In the genomic region with DNA sequence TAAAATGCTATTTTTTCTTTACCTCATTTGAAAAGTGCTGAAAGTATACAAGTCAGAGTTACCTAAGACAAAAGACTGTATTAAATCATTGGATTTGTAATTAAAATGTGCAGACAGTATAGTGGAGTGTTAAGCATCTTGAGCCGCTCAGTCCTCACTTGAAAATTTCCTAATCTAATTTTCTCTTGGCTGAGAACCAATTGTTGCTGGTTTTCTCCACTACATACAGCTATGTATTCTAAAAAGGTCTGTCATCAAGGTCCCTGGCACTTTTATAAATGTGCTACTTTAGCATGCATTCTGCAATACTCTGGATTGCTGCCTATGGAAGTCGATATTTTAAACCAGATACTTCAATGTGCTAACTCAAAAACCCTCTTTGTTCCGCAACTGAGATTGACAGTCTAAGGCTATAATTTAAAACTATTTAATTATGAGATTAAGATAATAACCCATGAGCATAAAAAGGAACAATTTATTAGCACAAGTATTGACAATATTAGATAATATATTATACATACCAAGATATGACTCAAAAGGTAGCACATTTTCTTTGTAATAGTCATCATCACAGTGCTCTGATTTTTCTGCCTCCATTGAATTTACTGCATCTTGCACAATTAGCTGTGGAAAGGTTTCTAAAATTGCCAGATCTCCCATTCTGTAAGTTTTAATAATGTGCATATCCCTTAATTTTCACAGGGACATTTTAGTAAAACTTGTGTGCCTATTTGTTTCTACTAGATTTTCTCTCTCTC, we compare ENCODE assay signal across 18 cellular contexts.
A peak's percentile ranks its signal among the peaks of the same experiment; 100 is the strongest.
DNase-seq lines count a peak whose midpoint lies in the region; ATAC-seq and TF ChIP-seq lines count a peak whose summit lies in the region.
"Had no signal": no experiment of that assay in that cellular context is flagged by ENCODE, and none has a peak within 500 bp of the region (broad histone marks: within the 10 kb centered on the region; RNA-seq: fewer than 3 reads in every experiment).

No MANE protein-coding gene starts in this region.

- H3K79me2 ChIP-seq in mammary epithelial cell (ENCODE audit: insufficient read depth, low read length) = no peaks in the 10 kb centered on the region

- H3K27me3 Mint-ChIP-seq in MCF 10A (ENCODE audit: insufficient read depth, unreplicated experiment) = no peaks in the 10 kb centered on the region
- H3K27me3 Mint-ChIP-seq: CD8-positive, alpha-beta memory T cell had no signal

- DNase-seq in mammary epithelial cell = peak; percentile 1
- no peak for DNase-seq in MCF 10A (ENCODE audit: unreplicated experiment)
- DNase-seq in RWPE1 (ENCODE audit: low spot score) = peak; percentile 27
- DNase-seq in cerebellum (ENCODE audit: low spot score) = peak; percentile 18
- no peak for DNase-seq in body of pancreas
- DNase-seq in stimulated activated CD4-positive, alpha-beta T cell treated with anti-CD3 and anti-CD28 coated beads, Interleukin-2, amount 100 ng/mL, for 48 hours = no peak
- no peak for DNase-seq in GM10248 (ENCODE audit: extremely low spot score)
- DNase-seq: CD8-positive, alpha-beta memory T cell; HFFc6; NCI-H146; NCI-H2081 treated with DMSO at 0.1 percent for 48 hours; NCI-H2227 treated with DMSO at 0.1 percent for 48 hours; NCI-H526 treated with DMSO at 0.1 percent for 48 hours; OCI-M1; RPMI8226; SJCRH30 had no signal

- H3K36me3 Mint-ChIP-seq in MCF 10A (ENCODE audit: insufficient read depth, unreplicated experiment) = no peaks in the 10 kb centered on the region

- CTCF ChIA-PET in mammary epithelial cell (lab: Charles Lee; ENCODE audit: low non-redundant PET) (no interaction called here), MCF 10A (lab: Yijun Ruan, JAX) (interaction anchor here (0.5 kb wide), 1 partner anchor 534 kb away, joined by 4 read pairs; no protein-coding TSS in a partner anchor), RWPE1 (lab: Yijun Ruan, JAX) (no interaction called here), GM10248 (lab: Yijun Ruan, JAX) (interaction anchor here (0.7 kb wide), 1 partner anchor 10 kb away, joined by 3 read pairs; no protein-coding TSS in a partner anchor)

- no peak overlapping the region for H3K4me3 Mint-ChIP-seq in MCF 10A (ENCODE audit: unreplicated experiment)
- H3K4me3 Mint-ChIP-seq: CD8-positive, alpha-beta memory T cell; HFFc6 had no signal

- H3K9me3 Mint-ChIP-seq in MCF 10A (ENCODE audit: unreplicated experiment) = no peaks in the 10 kb centered on the region

- TF ChIP-seq CTCF in mammary epithelial cell (conservative IDR thresholded peaks at IDR 0.05 in 1 of 2, IDR thresholded peaks at IDR 0.05 in 1 of 2; ENCODE audit: extremely low read depth in 1 of 2, insufficient read depth in 1 of 2, low read depth in 1 of 2, low read length in 2 of 2) (no peak), MCF 10A (IDR thresholded peaks at IDR 0.05; ENCODE audit: unreplicated experiment) (no peak), RWPE1 (conservative IDR thresholded peaks at IDR 0.05; ENCODE audit: low read depth) (no peak), body of pancreas (IDR thresholded peaks at IDR 0.05) (no peak), GM10248 (IDR thresholded peaks at IDR 0.05; ENCODE audit: control extremely low read depth, extremely low read depth, low read depth, missing control alignments) (no peak)

- no peaks in the 10 kb centered on the region for H3K36me3 ChIP-seq in mammary epithelial cell (ENCODE audit: insufficient read depth, low read length)
- no peaks in the 10 kb centered on the region for H3K36me3 ChIP-seq in body of pancreas (replicated peaks in 1 of 2; ENCODE audit: insufficient read depth in 1 of 2, low read depth in 2 of 2)
- H3K36me3 ChIP-seq: BLaER1 treated with 17β-estradiol and CSF1 and Interleukin-3, amounts not matched to agents 10 nM and 100 nM; SJCRH30 had no signal

- H4K20me1 ChIP-seq in mammary epithelial cell (ENCODE audit: insufficient read depth, low read length) = no peaks in the 10 kb centered on the region
- H4K20me1 ChIP-seq: BLaER1 treated with 17β-estradiol and CSF1 and Interleukin-3, amounts not matched to agents 10 nM and 100 nM had no signal

- dilution Hi-C loops in mammary epithelial cell (cut with HindIII; ENCODE audit: low sequenced_read_pairs) = no loop called here

- H3K4me1 ChIP-seq in mammary epithelial cell (ENCODE audit: insufficient read depth, low read length) (no peaks in the 10 kb centered on the region), body of pancreas (no peaks in the 10 kb centered on the region)
- H3K4me1 ChIP-seq: A549; BLaER1 treated with 17β-estradiol and CSF1 and Interleukin-3, amounts not matched to agents 10 nM and 100 nM; SJCRH30 had no signal

- ATAC-seq in body of pancreas = no peak
- ATAC-seq: A549 had no signal

- intact Hi-C loops in mammary epithelial cell (cut with micrococcal nuclease) (no loop called here), MCF 10A (cut with micrococcal nuclease) (no loop called here), body of pancreas (cut with DNase I) (no loop called here)

- H3K9me3 ChIP-seq in mammary epithelial cell (replicated peaks; ENCODE audit: insufficient read depth, low read length) (no peaks in the 10 kb centered on the region), body of pancreas (no peaks in the 10 kb centered on the region)
- H3K9me3 ChIP-seq: A549; BLaER1 treated with 17β-estradiol and CSF1 and Interleukin-3, amounts not matched to agents 10 nM and 100 nM; SJCRH30 had no signal

- no peak overlapping the region for H3K9ac ChIP-seq in mammary epithelial cell (ENCODE audit: insufficient read depth, low read length)
- H3K9ac ChIP-seq: BLaER1 treated with 17β-estradiol and CSF1 and Interleukin-3, amounts not matched to agents 10 nM and 100 nM had no signal

- H3K27ac ChIP-seq in mammary epithelial cell (ENCODE audit: insufficient read depth, low read depth, low read length) (no peak overlapping the region), RWPE1 (no peak overlapping the region), body of pancreas (no peak overlapping the region)
- H3K27ac ChIP-seq: A549; BLaER1 treated with 17β-estradiol and CSF1 and Interleukin-3, amounts not matched to agents 10 nM and 100 nM; SJCRH30 had no signal

- peaks cover 6% of the 10 kb centered on the region for H3K4me1 Mint-ChIP-seq in MCF 10A (ENCODE audit: insufficient read depth, unreplicated experiment)
- H3K4me1 Mint-ChIP-seq: CD8-positive, alpha-beta memory T cell had no signal

- no peak overlapping the region for H2AFZ ChIP-seq in mammary epithelial cell (ENCODE audit: low read depth, low read length)

- no peaks in the 10 kb centered on the region for H3K27me3 ChIP-seq in mammary epithelial cell (ENCODE audit: insufficient read depth, low read length)
- H3K27me3 ChIP-seq in body of pancreas = no peaks in the 10 kb centered on the region
- H3K27me3 ChIP-seq: BLaER1 treated with 17β-estradiol and CSF1 and Interleukin-3, amounts not matched to agents 10 nM and 100 nM; SJCRH30 had no signal

- in situ Hi-C loops in mammary epithelial cell (cut with MboI; ENCODE audit: low sequenced_read_pairs in 2 of 2) = no loop called here

- H3K4me3 ChIP-seq in mammary epithelial cell (replicated peaks in 1 of 3; ENCODE audit: insufficient read depth in 1 of 3, low read depth in 2 of 3, low read length in 3 of 3) (no peak overlapping the region), body of pancreas (no peak overlapping the region)
- H3K4me3 ChIP-seq: A549; BLaER1 treated with 17β-estradiol and CSF1 and Interleukin-3, amounts not matched to agents 10 nM and 100 nM; SJCRH30 had no signal

- BruUV-seq in mammary epithelial cell (replicated peaks; lab: Mats Ljungman, UMichigan) (no TSS peak), MCF 10A (replicated peaks; lab: Mats Ljungman, UMichigan) (no TSS peak)

- WGBS in mammary epithelial cell (ENCODE audit: low coverage, missing lambda C conversion rate) = 63% methylated on average over 3 of the region's 3 CpGs
- 42 to 61% methylated on average over 3 of the region's 3 CpGs for WGBS in body of pancreas, 2 donors

- POLR2A ChIA-PET in MCF 10A (lab: Yijun Ruan, JAX) = no interaction called here
- POLR2A ChIA-PET in RWPE1 (lab: Yijun Ruan, JAX; ENCODE audit: low non-redundant PET) = no interaction called here
- POLR2A ChIA-PET in GM10248 (lab: Yijun Ruan, JAX) = no interaction called here

- TF ChIP-seq POLR2A in body of pancreas (IDR thresholded peaks at IDR 0.05) = no peak

- H3K27ac Mint-ChIP-seq in MCF 10A (ENCODE audit: low read depth, unreplicated experiment) = no peak overlapping the region
- H3K27ac Mint-ChIP-seq: CD8-positive, alpha-beta memory T cell; HFFc6 had no signal

- H3K4me2 ChIP-seq in mammary epithelial cell (ENCODE audit: insufficient read depth, low read depth, low read length) = no peak overlapping the region
- H3K4me2 ChIP-seq: A549; BLaER1 treated with 17β-estradiol and CSF1 and Interleukin-3, amounts not matched to agents 10 nM and 100 nM had no signal

Comparison
In these comparisons a context has a peak if more than half of its experiments do, and no peak if none do; other contexts are left out.
1. DNase-seq: peak in mammary epithelial cell (single experiment), RWPE1 (single experiment) and cerebellum (single experiment); none in MCF 10A (single experiment), body of pancreas (0 of 4), stimulated activated CD4-positive, alpha-beta T cell treated with anti-CD3 and anti-CD28 coated beads, Interleukin-2, amount 100 ng/mL, for 48 hours (0 of 2) and GM10248 (single experiment).
2. CTCF ChIA-PET loops: an anchor here in MCF 10A (0.5 kb wide) and GM10248 (0.7 kb wide); none called in mammary epithelial cell and RWPE1.